ENCODE assay signal across 1 cellular context in genomic region chr22:34833982-34834510, GRCh38.
TF ChIP-seq lines count a peak whose summit lies in the region.

No MANE protein-coding gene starts in this region.

TF ChIP-seq in H1, 55 proteins besides CTCF, POLR2A, EP300 and RAD21 (continued from another document):
- TF ChIP-seq GTF2F1 (IDR thresholded peaks at IDR 0.05; ENCODE audit: borderline replicate concordance, low read depth, low read length) (no peak), ASH2L (IDR thresholded peaks at IDR 0.05; ENCODE audit: low read length) (no peak), E2F6 (IDR thresholded peaks at IDR 0.05) (no peak), TAF1 (IDR thresholded peaks at IDR 0.05; ENCODE audit: low read depth, low read length) (no peak), USF2 (IDR thresholded peaks at IDR 0.05; ENCODE audit: low read length) (no peak), MAFK (IDR thresholded peaks at IDR 0.05; ENCODE audit: low read depth, low read length) (no peak), EZH2 (IDR thresholded peaks at IDR 0.05; ENCODE audit: low read depth, low read length, severe bottlenecking) (no peak)
